ENCODE assay signal across 8 cellular contexts in the genomic region with DNA sequence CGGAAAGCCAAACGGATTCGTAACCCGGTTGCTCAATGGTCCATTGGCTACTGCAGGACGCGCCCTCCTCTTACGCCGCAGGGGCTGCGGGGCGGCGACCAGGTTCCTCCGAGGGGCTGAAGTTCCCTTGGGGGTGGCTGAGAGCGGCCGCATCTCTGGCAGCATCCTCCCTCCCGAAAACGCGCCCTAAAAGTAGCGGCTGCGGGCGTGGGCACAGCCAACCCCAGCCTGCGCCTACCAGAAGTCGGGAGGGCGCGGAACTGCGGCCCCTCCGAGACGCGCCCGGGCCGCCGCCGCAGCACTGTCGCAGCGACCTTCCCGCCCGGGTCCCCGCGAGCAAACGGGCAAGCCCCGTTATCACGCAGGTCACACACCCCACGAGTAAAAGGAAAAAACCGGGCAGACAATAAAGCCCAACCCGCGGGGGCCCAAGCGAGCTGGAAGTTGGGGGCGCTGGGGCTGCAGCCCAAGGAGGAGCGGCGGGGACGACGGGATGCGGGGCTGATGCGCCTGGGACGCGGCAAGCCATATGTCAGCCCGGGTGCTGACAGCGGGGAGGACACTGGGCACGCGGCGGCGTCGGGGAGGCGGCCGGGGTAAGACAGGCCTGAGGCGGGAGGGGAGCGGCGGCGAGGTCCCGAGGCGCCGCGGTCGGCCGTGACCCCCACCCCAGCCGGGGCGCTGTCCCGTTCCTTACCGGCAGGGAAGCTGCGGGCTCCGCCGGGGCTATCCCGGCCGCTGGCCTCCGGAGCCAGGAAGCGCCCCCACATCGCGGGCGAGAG. TPM values are rescaled to one million over a fixed set of nuclear protein-coding genes. Genes with fewer than 3 reads are reported as not detected.
DNase-seq lines count a peak whose midpoint lies in the region; ATAC-seq and TF ChIP-seq lines count a peak whose summit lies in the region.

No MANE protein-coding gene starts in this region.

- H3K4me3 ChIP-seq in breast epithelium = peak overlapping the region; percentile 89 to 92 (median 91)
- H3K4me3 ChIP-seq in smooth muscle cell = peak overlapping the region; percentile 96

- H3K9ac ChIP-seq in smooth muscle cell (ENCODE audit: low read depth) = peak overlapping the region; percentile 85

- H3K27ac ChIP-seq in breast epithelium (peak overlapping the region; percentile 93 to 95), smooth muscle cell (ENCODE audit: low read depth) (peak overlapping the region; percentile 88)

- under 1% methylated on average over 61 of the region's 88 CpGs for WGBS in smooth muscle cell (ENCODE audit: low lambda C conversion rate)

- ATAC-seq in GM21528 (IDR thresholded peaks at IDR 0.05; ENCODE audit: low FRiP score, unreplicated experiment) = peak; percentile 56

- peak overlapping the region; percentile 85 for H3K4me2 ChIP-seq in smooth muscle cell

- H4K20me1 ChIP-seq in smooth muscle cell (ENCODE audit: low read depth) = peaks cover 13% of the 10 kb centered on the region

- TF ChIP-seq CTCF in breast epithelium (IDR thresholded peaks at IDR 0.05) (no peak), smooth muscle cell (IDR thresholded peaks at IDR 0.05; ENCODE audit: borderline replicate concordance, insufficient read depth, poor library complexity, severe bottlenecking) (no peak)

- no peaks in the 10 kb centered on the region for H3K9me3 ChIP-seq in breast epithelium
- H3K9me3 ChIP-seq in smooth muscle cell (replicated peaks; ENCODE audit: low read depth) = no peaks in the 10 kb centered on the region

- H2AFZ ChIP-seq in smooth muscle cell (ENCODE audit: low read depth) = peak overlapping the region; percentile 56

- peaks cover 51% of the 10 kb centered on the region for H3K79me2 ChIP-seq in smooth muscle cell (ENCODE audit: low read depth)

- intact Hi-C loops in breast epithelium (cut with DNase I; ENCODE audit: low total_unique reads) = no loop called here

- H3K27me3 ChIP-seq in breast epithelium = no peaks in the 10 kb centered on the region
- H3K27me3 ChIP-seq in smooth muscle cell (ENCODE audit: low read depth) = no peaks in the 10 kb centered on the region

- DNase-seq in G401 (ENCODE audit: low spot score) (peak; percentile 54), HuH-7.5 (ENCODE audit: low spot score) (peak; percentile 29), T1000 (lab: John Stamatoyannopoulos, UW) (peak; percentile 15), breast epithelium (ENCODE audit: low spot score in 2 of 2) (no peak), inferior parietal cortex (ENCODE audit: extremely low spot score) (peak; percentile 25), smooth muscle cell (lab: John Stamatoyannopoulos, UW; ENCODE audit: unreplicated experiment) (peak; percentile 36), NCI-H526 treated with DMSO at 0.1 percent for 48 hours (lab: John Stamatoyannopoulos, UW) (no peak)

- no peaks in the 10 kb centered on the region for H3F3A ChIP-seq in smooth muscle cell (ENCODE audit: low read depth)

- in situ Hi-C loops in G401 (cut with HindIII; ENCODE audit: low sequenced_read_pairs) = no loop called here

- no peak for TF ChIP-seq POLR2A in breast epithelium (IDR thresholded peaks at IDR 0.05)

- H3K36me3 ChIP-seq in breast epithelium = no peaks in the 10 kb centered on the region
- no peaks in the 10 kb centered on the region for H3K36me3 ChIP-seq in smooth muscle cell (ENCODE audit: low read depth)

- no peaks in the 10 kb centered on the region for H3K4me1 ChIP-seq in breast epithelium
- H3K4me1 ChIP-seq in smooth muscle cell (ENCODE audit: low read depth) = peaks cover 14% of the 10 kb centered on the region

RNA-seq across cellular contexts. Expression of a gene that starts 0.7 kb away (rescaled TPM):
- total RNA-seq in G401 (2014; rRNA removed; shearing (Covaris generic)) = 0.88 and 0.92 TPM in 2 replicates
- total RNA-seq in breast epithelium (10 to 100 TPM; 12.7 to 17.3 (median 15.7) TPM), smooth muscle cell (65.6 and 66.4 TPM in 2 replicates)
- 36.5 and 49.3 TPM in 2 replicates for polyA plus RNA-seq in smooth muscle cell

Comparison
In these comparisons a context has a peak if more than half of its experiments do, and no peak if none do; other contexts are left out.
1. DNase-seq: peak in G401 (single experiment), HuH-7.5 (single experiment), T1000 (single experiment), inferior parietal cortex (single experiment) and smooth muscle cell (single experiment); none in breast epithelium (0 of 2) and NCI-H526 treated with DMSO at 0.1 percent for 48 hours (single experiment).